In genomic region chr11:93512073-93512475, GRCh38 we compare ENCODE assay signal across 11 cellular contexts. TPM values are rescaled to one million over a fixed set of nuclear protein-coding genes. Genes with fewer than 3 reads are reported as not detected.
DNase-seq lines count a peak whose midpoint lies in the region; ATAC-seq, FAIRE-seq and TF ChIP-seq lines count a peak whose summit lies in the region.
"Had no signal": no experiment of that assay in that cellular context is flagged by ENCODE, and none has a peak within 500 bp of the region (broad histone marks: within the 10 kb centered on the region; RNA-seq: fewer than 3 reads in every experiment).

No MANE protein-coding gene starts in this region.

- POLR2A ChIA-PET in MCF 10A (lab: Yijun Ruan, JAX): no interaction called here

- TF ChIP-seq CTCF in MCF 10A (IDR thresholded peaks at IDR 0.05; ENCODE audit: unreplicated experiment) (no peak), spleen (IDR thresholded peaks at IDR 0.05 in 8 of 11, conservative IDR thresholded peaks at IDR 0.05 in 3 of 11) (no peak)

- peaks cover 7% of the 10 kb centered on the region for H3K9me3 Mint-ChIP-seq in T-helper 1 cell treated with Interleukin-12 subunit alpha and Interleukin-12 subunit beta and Interleukin-4 antibody, amounts not matched to agents 30 μg/mL and 1 μg/mL, for 36 hours
- H3K9me3 Mint-ChIP-seq in MCF 10A (ENCODE audit: unreplicated experiment): peaks cover 8% of the 10 kb centered on the region

- peaks cover 16% of the 10 kb centered on the region for H3K36me3 Mint-ChIP-seq in T-helper 1 cell treated with Interleukin-12 subunit alpha and Interleukin-12 subunit beta and Interleukin-4 antibody, amounts not matched to agents 30 μg/mL and 1 μg/mL, for 36 hours (ENCODE audit: low read depth)
- H3K36me3 Mint-ChIP-seq in MCF 10A (ENCODE audit: insufficient read depth, unreplicated experiment): peaks cover 4% of the 10 kb centered on the region

- H3K4me1 ChIP-seq in spleen (peaks cover 3 to 33% (median 16%) of the 10 kb centered on the region in 6 donors), right cardiac atrium (ENCODE audit: control insufficient read depth, insufficient read depth, low read length) (peaks cover 5% of the 10 kb centered on the region)

- H3K36me3 ChIP-seq in spleen: peaks cover 0 to 4% (median 0%) of the 10 kb centered on the region in 6 donors

- H3K27me3 Mint-ChIP-seq in T-helper 1 cell treated with Interleukin-12 subunit alpha and Interleukin-12 subunit beta and Interleukin-4 antibody, amounts not matched to agents 30 μg/mL and 1 μg/mL, for 36 hours (ENCODE audit: low read depth): no peaks in the 10 kb centered on the region
- H3K27me3 Mint-ChIP-seq in MCF 10A (ENCODE audit: insufficient read depth, unreplicated experiment): no peaks in the 10 kb centered on the region

- intact Hi-C loops in MCF 10A (cut with micrococcal nuclease) (no loop called here), spleen (cut with DNase I; ENCODE audit: low total_unique reads) (no loop called here), right cardiac atrium (cut with DNase I) (no loop called here)

- no peaks in the 10 kb centered on the region for H3K27me3 ChIP-seq in spleen (replicated peaks in 1 of 7)
- H3K27me3 ChIP-seq in right cardiac atrium (ENCODE audit: control insufficient read depth, insufficient read depth): no peaks in the 10 kb centered on the region

- peaks cover 0 to 5% (median 1%) of the 10 kb centered on the region in 8 donors for H3K9me3 ChIP-seq in spleen
- H3K9me3 ChIP-seq in right cardiac atrium (ENCODE audit: control insufficient read depth, low read length): no peaks in the 10 kb centered on the region

- FAIRE-seq in frontal cortex (lab: Jason Lieb, UNC): no peak

- peak overlapping the region; percentile 91 for H3K27ac Mint-ChIP-seq in T-helper 1 cell treated with Interleukin-12 subunit alpha and Interleukin-12 subunit beta and Interleukin-4 antibody, amounts not matched to agents 30 μg/mL and 1 μg/mL, for 36 hours
- no peak overlapping the region for H3K27ac Mint-ChIP-seq in MCF 10A (ENCODE audit: low read depth, unreplicated experiment)

- H3K27ac ChIP-seq in spleen: no peak overlapping the region
- H3K27ac ChIP-seq in right cardiac atrium (ENCODE audit: low read length): no peak overlapping the region

- ATAC-seq in GM18861 (IDR thresholded peaks at IDR 0.05; ENCODE audit: unreplicated experiment) (peak; percentile 94), GM19467 (IDR thresholded peaks at IDR 0.05; ENCODE audit: unreplicated experiment) (peak; percentile 88), HG02973 (IDR thresholded peaks at IDR 0.05; ENCODE audit: unreplicated experiment) (peak; percentile 91), right cardiac atrium (no peak)

- H3K4me3 ChIP-seq in spleen (no peak overlapping the region), right cardiac atrium (ENCODE audit: low read length) (no peak overlapping the region)

- BruUV-seq in MCF 10A (replicated peaks; lab: Mats Ljungman, UMichigan): no TSS peak

- CTCF ChIA-PET in MCF 10A (lab: Yijun Ruan, JAX): interaction anchor here (1.4 kb wide), 1 partner anchor 25 kb away, joined by 3 read pairs; no protein-coding TSS in a partner anchor

- TF ChIP-seq POLR2A in spleen (IDR thresholded peaks at IDR 0.05): no peak

- peaks cover 32% of the 10 kb centered on the region for H3K4me1 Mint-ChIP-seq in T-helper 1 cell treated with Interleukin-12 subunit alpha and Interleukin-12 subunit beta and Interleukin-4 antibody, amounts not matched to agents 30 μg/mL and 1 μg/mL, for 36 hours (ENCODE audit: low read depth)
- H3K4me1 Mint-ChIP-seq in MCF 10A (ENCODE audit: insufficient read depth, unreplicated experiment): no peaks in the 10 kb centered on the region

- DNase-seq in MCF 10A (ENCODE audit: unreplicated experiment) (no peak), frontal cortex (ENCODE audit: low spot score in 2 of 2) (no peak), spleen (no peak), right cardiac atrium (no peak)
- DNase-seq: activated naive CD4-positive, alpha-beta T cell; effector CD4-positive, alpha-beta T cell; NCI-H774 had no signal

- H3K4me3 Mint-ChIP-seq in T-helper 1 cell treated with Interleukin-12 subunit alpha and Interleukin-12 subunit beta and Interleukin-4 antibody, amounts not matched to agents 30 μg/mL and 1 μg/mL, for 36 hours: peak overlapping the region; percentile 68
- H3K4me3 Mint-ChIP-seq in MCF 10A (ENCODE audit: unreplicated experiment): no peak overlapping the region

- 78 to 86% (median 79%) methylated on average over 4 of the region's 4 CpGs for WGBS in spleen, 5 donors
- 92% methylated on average over 4 of the region's 4 CpGs for WGBS in right cardiac atrium

RNA-seq across cellular contexts. Expression of gene SMCO4, which starts 31.1 kb away (rescaled TPM):
- 8.5 and 10.0 TPM in 2 replicates for total RNA-seq in MCF 10A (2022)
- 2.9 TPM for total RNA-seq in frontal cortex
- total RNA-seq in spleen: 10 to 100 TPM; 48.1 to 74.1 (median 52.8) TPM
- polyA plus RNA-seq in spleen: 10 to 100 TPM; 21.8 to 71.5 (median 51.1) TPM
- total RNA-seq in right cardiac atrium: 10 to 100 TPM; 31.8 to 95.6 (median 59.8) TPM
- polyA plus RNA-seq in right cardiac atrium: 69.9 TPM

Comparison
In these comparisons a context has a peak if more than half of its experiments do, and no peak if none do; other contexts are left out.
1. ATAC-seq: peak in GM18861 (single experiment), GM19467 (single experiment) and HG02973 (single experiment); none in right cardiac atrium (0 of 2).